ENCODE assay signal across 14 cellular contexts in genomic region chr4:101066586-101066985, GRCh38.
"Had no signal": no experiment of that assay in that cellular context is flagged by ENCODE, and none has a peak within 500 bp of the region (broad histone marks: within the 10 kb centered on the region; RNA-seq: fewer than 3 reads in every experiment).

No MANE protein-coding gene starts in this region.

- H3K27ac ChIP-seq: foreskin keratinocyte, heart left ventricle, skin epidermis, tibial artery, vagina had no signal

- H3K4me3 ChIP-seq: heart left ventricle, lung, skin epidermis, tibial artery, vagina had no signal

- H3K9me3 ChIP-seq: heart left ventricle, tibial artery, vagina had no signal

- ATAC-seq: activated CD4-positive, alpha-beta T cell treated with anti-CD3 and anti-CD28 coated beads for 36 hours; foreskin keratinocyte; heart left ventricle; left colon; naive thymus-derived CD4-positive, alpha-beta T cell had no signal

- H3K36me3 ChIP-seq: tibial artery, vagina had no signal

- DNase-seq: activated CD4-positive, alpha-beta memory T cell treated with anti-CD3 and anti-CD28 coated beads, Interleukin-2, amount 10 ng/mL, durations not matched to agents 7 days and 5 days; activated CD4-positive, alpha-beta T cell treated with anti-CD3 and anti-CD28 coated beads for 36 hours; activated gamma-delta T cell; activated naive CD8-positive, alpha-beta T cell treated with anti-CD3 and anti-CD28 coated beads for 36 hours; activated T-cell treated with anti-CD3 and anti-CD28 coated beads, Interleukin-2, amount 50 U/mL, for 48 hours; foreskin keratinocyte; heart left ventricle; left colon; naive thymus-derived CD4-positive, alpha-beta T cell; T1000; tibial artery had no signal

- H3K4me1 ChIP-seq: foreskin keratinocyte, vagina had no signal

- H3K27me3 ChIP-seq: foreskin keratinocyte, heart left ventricle, tibial artery, vagina had no signal
